Comparison of ENCODE assay signal across 18 cellular contexts in the genomic region with DNA sequence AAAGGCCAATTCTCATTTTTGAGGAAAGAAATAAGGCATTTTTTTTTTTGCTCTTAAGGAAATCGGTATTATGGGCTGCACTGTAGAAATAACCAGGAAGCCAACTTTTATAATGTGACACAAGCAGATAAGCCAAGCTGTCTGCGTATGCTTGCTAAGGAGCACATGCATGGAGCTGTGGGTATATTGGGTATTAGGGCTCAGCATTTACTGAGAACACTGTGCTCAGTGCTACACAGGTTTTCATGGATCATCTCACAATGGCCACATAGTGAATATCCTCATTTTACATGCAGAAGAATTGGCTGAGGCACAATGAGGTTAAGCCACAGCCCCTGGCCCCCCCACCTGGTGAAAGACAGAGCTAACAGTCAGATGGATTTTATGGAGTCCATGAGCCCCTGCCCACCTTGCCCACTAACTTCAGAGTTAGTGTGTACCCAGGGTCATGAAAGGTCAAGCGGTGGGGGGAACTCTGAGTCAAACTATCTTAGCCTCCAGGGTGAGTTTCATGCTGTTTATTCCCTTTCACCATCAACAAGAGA.
DNase-seq lines count a peak whose midpoint lies in the region; ATAC-seq and TF ChIP-seq lines count a peak whose summit lies in the region.
"Had no signal": no experiment of that assay in that cellular context is flagged by ENCODE, and none has a peak within 500 bp of the region (broad histone marks: within the 10 kb centered on the region; RNA-seq: fewer than 3 reads in every experiment).

No MANE protein-coding gene starts in this region.

- H3K9me3 Mint-ChIP-seq in stimulated activated naive B cell treated with anti-CD40 and anti-IgM and Interleukin-4, amounts not matched to agents 10 μg/mL and 1 μg/mL and 100 μg/mL, for 72 hours = no peaks in the 10 kb centered on the region
- H3K9me3 Mint-ChIP-seq: activated T-helper 17 cell treated with anti-CD3 and anti-CD28 coated beads, Interleukin-2, amount 50 U/mL, for 72 hours; mesothelial cell of epicardium had no signal

- peak; percentile 46 for DNase-seq in GM20000 (ENCODE audit: low spot score)
- DNase-seq in germinal center (ENCODE audit: low spot score) = peak; percentile 8
- DNase-seq in stimulated activated naive B cell treated with anti-CD40 and anti-IgM and Interleukin-4, amounts not matched to agents 10 μg/mL and 1 μg/mL and 100 μg/mL, for 72 hours = no peak
- DNase-seq in stomach = no peak
- no peak for DNase-seq in CD1c-positive myeloid dendritic cell (ENCODE audit: extremely low spot score)
- no peak for DNase-seq in activated CD8-positive, alpha-beta memory T cell treated with anti-CD3 and anti-CD28 coated beads for 24 hours
- no peak for DNase-seq in NCI-H774 (lab: John Stamatoyannopoulos, UW)
- DNase-seq: activated CD8-positive, alpha-beta T cell treated with anti-CD3 and anti-CD28 coated beads, Interleukin-2, amount 10 ng/mL, durations not matched to agents 7 days and 5 days; CD4-positive, alpha-beta memory T cell; effector CD4-positive, alpha-beta T cell; Karpas-422; NCI-H1417 treated with DMSO at 0.1 percent for 48 hours; NCI-H345 had no signal

- H3K36me3 ChIP-seq in stomach = no peaks in the 10 kb centered on the region

- peak; percentile 24; the same call in 2 of the 3 replicates for ATAC-seq in SK-N-SH treated with all-trans-retinoic acid at 6 μM for 48 hours
- peak; percentile 26 to 27 for ATAC-seq in stimulated activated naive B cell treated with anti-CD40 and anti-IgM and Interleukin-4, amounts not matched to agents 10 μg/mL and 1 μg/mL and 100 μg/mL, for 72 hours (replicated peaks)
- ATAC-seq: activated CD8-positive, alpha-beta T cell treated with anti-CD3 and anti-CD28 coated beads, Interleukin-2, amount 10 ng/mL, durations not matched to agents 7 days and 5 days had no signal

- no peaks in the 10 kb centered on the region for H3K4me1 Mint-ChIP-seq in stimulated activated naive B cell treated with anti-CD40 and anti-IgM and Interleukin-4, amounts not matched to agents 10 μg/mL and 1 μg/mL and 100 μg/mL, for 72 hours
- H3K4me1 Mint-ChIP-seq: activated T-helper 17 cell treated with anti-CD3 and anti-CD28 coated beads, Interleukin-2, amount 50 U/mL, for 72 hours; CD4-positive, alpha-beta memory T cell; mesothelial cell of epicardium had no signal

- intact Hi-C loops in stomach (cut with DNase I; ENCODE audit: low total_unique reads) = no loop called here

- H3K27ac ChIP-seq in stomach = no peak overlapping the region
- H3K27ac ChIP-seq: HL-60, SK-N-MC had no signal

- H3K9me3 ChIP-seq in stomach = peaks cover 0 to 5% (median 0%) of the 10 kb centered on the region in 4 donors

- H3K4me3 Mint-ChIP-seq in stimulated activated naive B cell treated with anti-CD40 and anti-IgM and Interleukin-4, amounts not matched to agents 10 μg/mL and 1 μg/mL and 100 μg/mL, for 72 hours = no peak overlapping the region
- H3K4me3 Mint-ChIP-seq: activated CD8-positive, alpha-beta T cell treated with anti-CD3 and anti-CD28 coated beads, Interleukin-2, amount 10 ng/mL, durations not matched to agents 7 days and 5 days; activated T-helper 17 cell treated with anti-CD3 and anti-CD28 coated beads, Interleukin-2, amount 50 U/mL, for 72 hours; CD4-positive, alpha-beta memory T cell; mesothelial cell of epicardium had no signal

- no peak for TF ChIP-seq EP300 in stomach (IDR thresholded peaks at IDR 0.05)

- no peaks in the 10 kb centered on the region for H3K27me3 ChIP-seq in stomach

- no peaks in the 10 kb centered on the region for H3K36me3 Mint-ChIP-seq in stimulated activated naive B cell treated with anti-CD40 and anti-IgM and Interleukin-4, amounts not matched to agents 10 μg/mL and 1 μg/mL and 100 μg/mL, for 72 hours
- H3K36me3 Mint-ChIP-seq: CD4-positive, alpha-beta memory T cell; mesothelial cell of epicardium had no signal

- H3K27ac Mint-ChIP-seq in stimulated activated naive B cell treated with anti-CD40 and anti-IgM and Interleukin-4, amounts not matched to agents 10 μg/mL and 1 μg/mL and 100 μg/mL, for 72 hours = no peak overlapping the region
- H3K27ac Mint-ChIP-seq: activated CD8-positive, alpha-beta T cell treated with anti-CD3 and anti-CD28 coated beads, Interleukin-2, amount 10 ng/mL, durations not matched to agents 7 days and 5 days; activated T-helper 17 cell treated with anti-CD3 and anti-CD28 coated beads, Interleukin-2, amount 50 U/mL, for 72 hours; CD4-positive, alpha-beta memory T cell; mesothelial cell of epicardium had no signal

- TF ChIP-seq POLR2A in stomach (IDR thresholded peaks at IDR 0.05) = no peak

- no peak overlapping the region for H3K4me3 ChIP-seq in stomach
- H3K4me3 ChIP-seq: SK-N-MC had no signal

- 85 to 89% (median 87%) methylated on average over 3 of the region's 3 CpGs for WGBS in stomach, 5 donors

- no peak for TF ChIP-seq CTCF in GM20000 (IDR thresholded peaks at IDR 0.05; ENCODE audit: extremely low read depth, missing control alignments)
- no peak for TF ChIP-seq CTCF in stomach (IDR thresholded peaks at IDR 0.05)

- H3K4me1 ChIP-seq in stomach = no peaks in the 10 kb centered on the region

- no peaks in the 10 kb centered on the region for H3K27me3 Mint-ChIP-seq in stimulated activated naive B cell treated with anti-CD40 and anti-IgM and Interleukin-4, amounts not matched to agents 10 μg/mL and 1 μg/mL and 100 μg/mL, for 72 hours
- H3K27me3 Mint-ChIP-seq: activated T-helper 17 cell treated with anti-CD3 and anti-CD28 coated beads, Interleukin-2, amount 50 U/mL, for 72 hours; CD4-positive, alpha-beta memory T cell had no signal

TF ChIP-seq in SK-N-SH treated with all-trans-retinoic acid at 6 μM for 48 hours, 23 proteins besides CTCF, POLR2A, EP300 and RAD21:
- no peak for TF ChIP-seq GLIS3 (CRISPR knock-in tag; IDR thresholded peaks at IDR 0.05)
- no peak for TF ChIP-seq RARB (CRISPR knock-in tag; IDR thresholded peaks at IDR 0.05)
- TF ChIP-seq PPARA (CRISPR knock-in tag; IDR thresholded peaks at IDR 0.05; ENCODE audit: borderline replicate concordance) = no peak
- TF ChIP-seq BACH2 (CRISPR knock-in tag; IDR thresholded peaks at IDR 0.05; ENCODE audit: borderline replicate concordance) = no peak
- no peak for TF ChIP-seq ZNF565 (CRISPR knock-in tag; conservative IDR thresholded peaks at IDR 0.05; ENCODE audit: low read depth)
- no peak for TF ChIP-seq ARNTL (CRISPR knock-in tag; IDR thresholded peaks at IDR 0.05; ENCODE audit: borderline replicate concordance, low read depth)
- TF ChIP-seq TCF4 (CRISPR knock-in tag; IDR thresholded peaks at IDR 0.05; ENCODE audit: borderline replicate concordance) = no peak
- TF ChIP-seq ZNF8 (CRISPR knock-in tag; IDR thresholded peaks at IDR 0.05) = no peak
- no peak for TF ChIP-seq ZNF70 (CRISPR knock-in tag; IDR thresholded peaks at IDR 0.05)
- TF ChIP-seq, protein P1, sequence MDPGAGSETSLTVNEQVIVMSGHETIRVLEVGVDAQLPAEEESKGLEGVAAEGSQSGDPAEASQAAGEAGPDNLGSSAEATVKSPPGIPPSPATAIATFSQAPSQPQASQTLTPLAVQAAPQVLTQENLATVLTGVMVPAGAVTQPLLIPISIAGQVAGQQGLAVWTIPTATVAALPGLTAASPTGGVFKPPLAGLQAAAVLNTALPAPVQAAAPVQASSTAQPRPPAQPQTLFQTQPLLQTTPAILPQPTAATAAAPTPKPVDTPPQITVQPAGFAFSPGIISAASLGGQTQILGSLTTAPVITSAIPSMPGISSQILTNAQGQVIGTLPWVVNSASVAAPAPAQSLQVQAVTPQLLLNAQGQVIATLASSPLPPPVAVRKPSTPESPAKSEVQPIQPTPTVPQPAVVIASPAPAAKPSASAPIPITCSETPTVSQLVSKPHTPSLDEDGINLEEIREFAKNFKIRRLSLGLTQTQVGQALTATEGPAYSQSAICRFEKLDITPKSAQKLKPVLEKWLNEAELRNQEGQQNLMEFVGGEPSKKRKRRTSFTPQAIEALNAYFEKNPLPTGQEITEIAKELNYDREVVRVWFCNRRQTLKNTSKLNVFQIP (CRISPR knock-in tag; IDR thresholded peaks at IDR 0.05; ENCODE audit: borderline replicate concordance, low read depth) = no peak
- no peak for TF ChIP-seq SNAI2 (CRISPR knock-in tag; IDR thresholded peaks at IDR 0.05)
- TF ChIP-seq, protein P2, sequence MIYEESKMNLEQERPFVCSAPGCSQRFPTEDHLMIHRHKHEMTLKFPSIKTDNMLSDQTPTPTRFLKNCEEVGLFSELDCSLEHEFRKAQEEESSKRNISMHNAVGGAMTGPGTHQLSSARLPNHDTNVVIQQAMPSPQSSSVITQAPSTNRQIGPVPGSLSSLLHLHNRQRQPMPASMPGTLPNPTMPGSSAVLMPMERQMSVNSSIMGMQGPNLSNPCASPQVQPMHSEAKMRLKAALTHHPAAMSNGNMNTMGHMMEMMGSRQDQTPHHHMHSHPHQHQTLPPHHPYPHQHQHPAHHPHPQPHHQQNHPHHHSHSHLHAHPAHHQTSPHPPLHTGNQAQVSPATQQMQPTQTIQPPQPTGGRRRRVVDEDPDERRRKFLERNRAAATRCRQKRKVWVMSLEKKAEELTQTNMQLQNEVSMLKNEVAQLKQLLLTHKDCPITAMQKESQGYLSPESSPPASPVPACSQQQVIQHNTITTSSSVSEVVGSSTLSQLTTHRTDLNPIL (CRISPR knock-in tag; IDR thresholded peaks at IDR 0.05; ENCODE audit: low read depth) = no peak
- TF ChIP-seq ZFP30 (CRISPR knock-in tag; IDR thresholded peaks at IDR 0.05) = no peak
- no peak for TF ChIP-seq TOX (CRISPR knock-in tag; IDR thresholded peaks at IDR 0.05; ENCODE audit: borderline replicate concordance)
- TF ChIP-seq, protein P3, sequence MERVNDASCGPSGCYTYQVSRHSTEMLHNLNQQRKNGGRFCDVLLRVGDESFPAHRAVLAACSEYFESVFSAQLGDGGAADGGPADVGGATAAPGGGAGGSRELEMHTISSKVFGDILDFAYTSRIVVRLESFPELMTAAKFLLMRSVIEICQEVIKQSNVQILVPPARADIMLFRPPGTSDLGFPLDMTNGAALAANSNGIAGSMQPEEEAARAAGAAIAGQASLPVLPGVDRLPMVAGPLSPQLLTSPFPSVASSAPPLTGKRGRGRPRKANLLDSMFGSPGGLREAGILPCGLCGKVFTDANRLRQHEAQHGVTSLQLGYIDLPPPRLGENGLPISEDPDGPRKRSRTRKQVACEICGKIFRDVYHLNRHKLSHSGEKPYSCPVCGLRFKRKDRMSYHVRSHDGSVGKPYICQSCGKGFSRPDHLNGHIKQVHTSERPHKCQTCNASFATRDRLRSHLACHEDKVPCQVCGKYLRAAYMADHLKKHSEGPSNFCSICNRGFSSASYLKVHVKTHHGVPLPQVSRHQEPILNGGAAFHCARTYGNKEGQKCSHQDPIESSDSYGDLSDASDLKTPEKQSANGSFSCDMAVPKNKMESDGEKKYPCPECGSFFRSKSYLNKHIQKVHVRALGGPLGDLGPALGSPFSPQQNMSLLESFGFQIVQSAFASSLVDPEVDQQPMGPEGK (CRISPR knock-in tag; IDR thresholded peaks at IDR 0.05; ENCODE audit: borderline replicate concordance) = no peak

Comparison
In these comparisons a context has a peak if more than half of its experiments do, and no peak if none do; other contexts are left out.
1. DNase-seq: peak in GM20000 (single experiment) and germinal center (single experiment); none in stimulated activated naive B cell treated with anti-CD40 and anti-IgM and Interleukin-4, amounts not matched to agents 10 μg/mL and 1 μg/mL and 100 μg/mL, for 72 hours (single experiment), stomach (single experiment), CD1c-positive myeloid dendritic cell (single experiment), activated CD8-positive, alpha-beta memory T cell treated with anti-CD3 and anti-CD28 coated beads for 24 hours (single experiment) and NCI-H774 (single experiment).